In genomic region chr12:50620050-50620974, GRCh38 we compare ENCODE assay signal across 8 cellular contexts.
DNase-seq lines count a peak whose midpoint lies in the region; ATAC-seq and TF ChIP-seq lines count a peak whose summit lies in the region.

No MANE protein-coding gene starts in this region.

- peaks cover 70% of the 10 kb centered on the region for H3K4me1 Mint-ChIP-seq in nephron progenitor cell

- peak overlapping the region; percentile 91 for H3K27ac Mint-ChIP-seq in nephron progenitor cell

- H3K4me3 Mint-ChIP-seq in nephron progenitor cell, result peak overlapping the region; percentile 30

- TF ChIP-seq CTCF in nephron progenitor cell (IDR thresholded peaks at IDR 0.05), result no peak

- peaks cover 3% of the 10 kb centered on the region for H3K27me3 Mint-ChIP-seq in nephron progenitor cell (ENCODE audit: low read depth, poor library complexity)

- peak; percentile 54 for DNase-seq in activated CD4-positive, alpha-beta T cell treated with anti-CD3 and anti-CD28 coated beads for 48 hours
- DNase-seq in activated CD4-positive, alpha-beta T cell treated with anti-CD3 and anti-CD28 coated beads, Interleukin-2, amount 50 U/mL, for 1 hour, result no peak
- DNase-seq in NCI-H526 treated with DMSO at 0.1 percent for 48 hours (lab: John Stamatoyannopoulos, UW) (peak; percentile 26), dedifferentiated amniotic fluid mesenchymal stem cell (ENCODE audit: extremely low spot score) (peak; percentile 82), nephron progenitor cell (peak; percentile 6), DMS153 (lab: John Stamatoyannopoulos, UW) (no peak), middle frontal gyrus (ENCODE audit: extremely low spot score, low spot score) (no peak)

- no peaks in the 10 kb centered on the region for H3K9me3 Mint-ChIP-seq in nephron progenitor cell

- ATAC-seq in GM19035 (IDR thresholded peaks at IDR 0.05; ENCODE audit: unreplicated experiment), result no peak

- no peaks in the 10 kb centered on the region for H3K36me3 Mint-ChIP-seq in nephron progenitor cell (ENCODE audit: low read depth)

Comparison
In these comparisons a context has a peak if more than half of its experiments do, and no peak if none do; other contexts are left out.
1. DNase-seq: peak in activated CD4-positive, alpha-beta T cell treated with anti-CD3 and anti-CD28 coated beads for 48 hours (single experiment), NCI-H526 treated with DMSO at 0.1 percent for 48 hours (single experiment), dedifferentiated amniotic fluid mesenchymal stem cell (single experiment) and nephron progenitor cell (single experiment); none in activated CD4-positive, alpha-beta T cell treated with anti-CD3 and anti-CD28 coated beads, Interleukin-2, amount 50 U/mL, for 1 hour (single experiment), DMS153 (single experiment) and middle frontal gyrus (single experiment).